25 cellular contexts compared by ENCODE assay signal in genomic region chr15:90338483-90338980, GRCh38.
"Had no signal": no experiment of that assay in that cellular context is flagged by ENCODE, and none has a peak within 500 bp of the region (broad histone marks: within the 10 kb centered on the region; RNA-seq: fewer than 3 reads in every experiment).

No MANE protein-coding gene starts in this region.

- H3K4me3 ChIP-seq: gastrocnemius medialis, hepatocyte, left lung, mucosa of descending colon, prostate gland, right atrium auricular region, transverse colon, vagina had no signal

- H3K27me3 Mint-ChIP-seq: effector memory CD8-positive, alpha-beta T cell; naive B cell; natural killer cell treated with Interleukin-12 subunit alpha and Interleukin-12 subunit beta and Interleukin-15 and Interleukin-18, amount 100 ng/mL, for 72 hours; stimulated activated naive B cell treated with anti-CD40 and anti-IgM and Interleukin-4, amounts not matched to agents 10 μg/mL and 1 μg/mL and 100 μg/mL, for 72 hours; stimulated activated naive CD8-positive, alpha-beta T cell treated with anti-CD3 and anti-CD28 coated beads, Interleukin-15, Interleukin-2, amounts not matched to agents 100 ng/mL and 50 ng/mL, for 24 hours had no signal

- H3K27ac Mint-ChIP-seq: effector memory CD8-positive, alpha-beta T cell; mesothelial cell of epicardium; naive B cell; natural killer cell treated with Interleukin-12 subunit alpha and Interleukin-12 subunit beta and Interleukin-15 and Interleukin-18, amount 100 ng/mL, for 72 hours; stimulated activated naive B cell treated with anti-CD40 and anti-IgM and Interleukin-4, amounts not matched to agents 10 μg/mL and 1 μg/mL and 100 μg/mL, for 72 hours; stimulated activated naive CD8-positive, alpha-beta T cell treated with anti-CD3 and anti-CD28 coated beads, Interleukin-15, Interleukin-2, amounts not matched to agents 100 ng/mL and 50 ng/mL, for 24 hours had no signal

- H2AFZ ChIP-seq: hepatocyte, parathyroid adenoma had no signal

- ATAC-seq: effector memory CD8-positive, alpha-beta T cell; esophagus mucosa; gastrocnemius medialis; left cardiac atrium; left lung; mucosa of descending colon; natural killer cell treated with Interleukin-12 subunit alpha and Interleukin-12 subunit beta and Interleukin-15 and Interleukin-18, amount 100 ng/mL, for 72 hours; sciatic nerve; stimulated activated naive B cell treated with anti-CD40 and anti-IgM and Interleukin-4, amounts not matched to agents 10 μg/mL and 1 μg/mL and 100 μg/mL, for 72 hours had no signal

- H3K4me1 Mint-ChIP-seq: neural crest cell had no signal

- DNase-seq: cortex of kidney; effector memory CD8-positive, alpha-beta T cell; foreskin fibroblast; gastrocnemius medialis; head of caudate nucleus; left cardiac atrium; left lung; mesenchymal stem cell; mucosa of descending colon; naive B cell; stimulated activated CD4-positive, alpha-beta T cell treated with anti-CD3 and anti-CD28 coated beads, Interleukin-2, amount 100 ng/mL, for 48 hours; stimulated activated naive B cell treated with anti-CD40 and anti-IgM and Interleukin-4, amounts not matched to agents 10 μg/mL and 1 μg/mL and 100 μg/mL, for 72 hours; transverse colon had no signal

- H3K27ac ChIP-seq: gastrocnemius medialis, hepatocyte, left lung, parathyroid adenoma, prostate gland, right atrium auricular region, transverse colon, vagina had no signal

- H3K9me3 ChIP-seq: gastrocnemius medialis, left lung, mucosa of descending colon, neutrophil, prostate gland, right atrium auricular region, transverse colon, vagina had no signal

- H3K79me2 ChIP-seq: hepatocyte, parathyroid adenoma had no signal

- H3K9ac ChIP-seq: parathyroid adenoma had no signal

- H3K27me3 ChIP-seq: gastrocnemius medialis, hepatocyte, left lung, neutrophil, right atrium auricular region, transverse colon, vagina had no signal

- H3K36me3 ChIP-seq: gastrocnemius medialis, left lung, neutrophil, prostate gland, right atrium auricular region, transverse colon, vagina had no signal

- H3K4me2 ChIP-seq: hepatocyte had no signal

- H3K4me1 ChIP-seq: gastrocnemius medialis, parathyroid adenoma, prostate gland, vagina had no signal

- H3K4me3 Mint-ChIP-seq: effector memory CD8-positive, alpha-beta T cell; mesothelial cell of epicardium; naive B cell; natural killer cell treated with Interleukin-12 subunit alpha and Interleukin-12 subunit beta and Interleukin-15 and Interleukin-18, amount 100 ng/mL, for 72 hours; neural crest cell; stimulated activated naive B cell treated with anti-CD40 and anti-IgM and Interleukin-4, amounts not matched to agents 10 μg/mL and 1 μg/mL and 100 μg/mL, for 72 hours; stimulated activated naive CD8-positive, alpha-beta T cell treated with anti-CD3 and anti-CD28 coated beads, Interleukin-15, Interleukin-2, amounts not matched to agents 100 ng/mL and 50 ng/mL, for 24 hours had no signal

- H3K36me3 Mint-ChIP-seq: mesothelial cell of epicardium; naive B cell; natural killer cell treated with Interleukin-12 subunit alpha and Interleukin-12 subunit beta and Interleukin-15 and Interleukin-18, amount 100 ng/mL, for 72 hours; stimulated activated naive B cell treated with anti-CD40 and anti-IgM and Interleukin-4, amounts not matched to agents 10 μg/mL and 1 μg/mL and 100 μg/mL, for 72 hours had no signal

- H3K9me3 Mint-ChIP-seq: effector memory CD8-positive, alpha-beta T cell; mesothelial cell of epicardium; naive B cell; natural killer cell treated with Interleukin-12 subunit alpha and Interleukin-12 subunit beta and Interleukin-15 and Interleukin-18, amount 100 ng/mL, for 72 hours; neural crest cell; stimulated activated naive B cell treated with anti-CD40 and anti-IgM and Interleukin-4, amounts not matched to agents 10 μg/mL and 1 μg/mL and 100 μg/mL, for 72 hours; stimulated activated naive CD8-positive, alpha-beta T cell treated with anti-CD3 and anti-CD28 coated beads, Interleukin-15, Interleukin-2, amounts not matched to agents 100 ng/mL and 50 ng/mL, for 24 hours had no signal
